1 cellular context compared by ENCODE assay signal in the genomic region with DNA sequence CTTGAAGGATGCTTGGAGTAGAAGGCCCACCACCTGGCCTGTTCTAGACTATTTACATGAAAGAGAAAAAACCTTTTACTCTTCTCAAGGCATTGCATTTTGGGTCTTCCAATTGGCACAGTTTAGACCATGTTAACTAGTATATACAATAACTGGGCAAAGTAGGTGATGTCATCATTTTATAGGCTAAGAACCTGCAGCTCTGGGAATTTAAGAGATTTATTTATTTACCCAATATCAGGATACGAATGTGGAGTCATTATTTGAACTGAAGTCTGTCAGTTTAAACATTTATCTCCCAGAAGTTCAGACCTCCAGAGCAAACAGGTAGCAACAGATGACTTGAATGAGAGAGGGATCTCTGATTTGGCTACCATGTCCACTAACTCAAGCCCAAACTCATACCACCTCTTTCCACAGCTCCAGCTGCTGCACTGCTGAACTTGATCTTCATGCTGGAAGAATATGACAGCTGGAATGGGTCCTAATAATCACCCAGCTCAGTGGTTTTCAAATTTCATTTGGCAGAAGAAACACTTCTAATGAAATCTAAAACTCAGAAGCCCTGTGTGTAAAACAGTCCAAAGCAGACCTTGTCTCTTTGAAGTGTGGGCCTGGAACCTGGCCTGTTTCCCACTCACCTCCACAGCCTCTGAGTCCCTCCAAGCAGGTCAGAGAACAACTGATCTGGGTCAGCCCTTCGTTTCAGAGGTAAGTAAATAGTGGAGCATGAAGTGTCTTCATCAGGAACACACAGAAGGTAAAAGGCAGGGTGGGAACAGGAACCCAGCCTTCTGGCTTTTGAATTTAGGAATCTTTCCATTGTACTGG.
TF ChIP-seq lines count a peak whose summit lies in the region.

No MANE protein-coding gene starts in this region.

TF ChIP-seq in liver, 16 proteins besides CTCF, POLR2A, EP300 and RAD21:
- TF ChIP-seq, protein P1, sequence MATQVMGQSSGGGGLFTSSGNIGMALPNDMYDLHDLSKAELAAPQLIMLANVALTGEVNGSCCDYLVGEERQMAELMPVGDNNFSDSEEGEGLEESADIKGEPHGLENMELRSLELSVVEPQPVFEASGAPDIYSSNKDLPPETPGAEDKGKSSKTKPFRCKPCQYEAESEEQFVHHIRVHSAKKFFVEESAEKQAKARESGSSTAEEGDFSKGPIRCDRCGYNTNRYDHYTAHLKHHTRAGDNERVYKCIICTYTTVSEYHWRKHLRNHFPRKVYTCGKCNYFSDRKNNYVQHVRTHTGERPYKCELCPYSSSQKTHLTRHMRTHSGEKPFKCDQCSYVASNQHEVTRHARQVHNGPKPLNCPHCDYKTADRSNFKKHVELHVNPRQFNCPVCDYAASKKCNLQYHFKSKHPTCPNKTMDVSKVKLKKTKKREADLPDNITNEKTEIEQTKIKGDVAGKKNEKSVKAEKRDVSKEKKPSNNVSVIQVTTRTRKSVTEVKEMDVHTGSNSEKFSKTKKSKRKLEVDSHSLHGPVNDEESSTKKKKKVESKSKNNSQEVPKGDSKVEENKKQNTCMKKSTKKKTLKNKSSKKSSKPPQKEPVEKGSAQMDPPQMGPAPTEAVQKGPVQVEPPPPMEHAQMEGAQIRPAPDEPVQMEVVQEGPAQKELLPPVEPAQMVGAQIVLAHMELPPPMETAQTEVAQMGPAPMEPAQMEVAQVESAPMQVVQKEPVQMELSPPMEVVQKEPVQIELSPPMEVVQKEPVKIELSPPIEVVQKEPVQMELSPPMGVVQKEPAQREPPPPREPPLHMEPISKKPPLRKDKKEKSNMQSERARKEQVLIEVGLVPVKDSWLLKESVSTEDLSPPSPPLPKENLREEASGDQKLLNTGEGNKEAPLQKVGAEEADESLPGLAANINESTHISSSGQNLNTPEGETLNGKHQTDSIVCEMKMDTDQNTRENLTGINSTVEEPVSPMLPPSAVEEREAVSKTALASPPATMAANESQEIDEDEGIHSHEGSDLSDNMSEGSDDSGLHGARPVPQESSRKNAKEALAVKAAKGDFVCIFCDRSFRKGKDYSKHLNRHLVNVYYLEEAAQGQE (IDR thresholded peaks at IDR 0.05), result no peak
- TF ChIP-seq RXRA (IDR thresholded peaks at IDR 0.05) (peak; percentile 56 to 66), JUND (IDR thresholded peaks at IDR 0.05) (no peak), SP1 (IDR thresholded peaks at IDR 0.05) (peak; percentile 54), EGR1 (IDR thresholded peaks at IDR 0.05; ENCODE audit: low read depth in 2 of 2) (no peak), NR2F2 (IDR thresholded peaks at IDR 0.05) (no peak), FOXA2 (IDR thresholded peaks at IDR 0.05) (peak; percentile 50), HNF4G (IDR thresholded peaks at IDR 0.05) (no peak), YY1 (IDR thresholded peaks at IDR 0.05) (no peak), GABPA (IDR thresholded peaks at IDR 0.05 in 1 of 2, conservative IDR thresholded peaks at IDR 0.05 in 1 of 2) (no peak), HNF4A (conservative IDR thresholded peaks at IDR 0.05) (peak; percentile 67 to 70), TAF1 (conservative IDR thresholded peaks at IDR 0.05) (no peak), FOXA1 (IDR thresholded peaks at IDR 0.05) (no peak)
- TF ChIP-seq, protein P2, sequence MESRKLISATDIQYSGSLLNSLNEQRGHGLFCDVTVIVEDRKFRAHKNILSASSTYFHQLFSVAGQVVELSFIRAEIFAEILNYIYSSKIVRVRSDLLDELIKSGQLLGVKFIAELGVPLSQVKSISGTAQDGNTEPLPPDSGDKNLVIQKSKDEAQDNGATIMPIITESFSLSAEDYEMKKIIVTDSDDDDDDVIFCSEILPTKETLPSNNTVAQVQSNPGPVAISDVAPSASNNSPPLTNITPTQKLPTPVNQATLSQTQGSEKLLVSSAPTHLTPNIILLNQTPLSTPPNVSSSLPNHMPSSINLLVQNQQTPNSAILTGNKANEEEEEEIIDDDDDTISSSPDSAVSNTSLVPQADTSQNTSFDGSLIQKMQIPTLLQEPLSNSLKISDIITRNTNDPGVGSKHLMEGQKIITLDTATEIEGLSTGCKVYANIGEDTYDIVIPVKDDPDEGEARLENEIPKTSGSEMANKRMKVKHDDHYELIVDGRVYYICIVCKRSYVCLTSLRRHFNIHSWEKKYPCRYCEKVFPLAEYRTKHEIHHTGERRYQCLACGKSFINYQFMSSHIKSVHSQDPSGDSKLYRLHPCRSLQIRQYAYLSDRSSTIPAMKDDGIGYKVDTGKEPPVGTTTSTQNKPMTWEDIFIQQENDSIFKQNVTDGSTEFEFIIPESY (IDR thresholded peaks at IDR 0.05), result no peak
- TF ChIP-seq, protein P3, sequence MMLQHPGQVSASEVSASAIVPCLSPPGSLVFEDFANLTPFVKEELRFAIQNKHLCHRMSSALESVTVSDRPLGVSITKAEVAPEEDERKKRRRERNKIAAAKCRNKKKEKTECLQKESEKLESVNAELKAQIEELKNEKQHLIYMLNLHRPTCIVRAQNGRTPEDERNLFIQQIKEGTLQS (IDR thresholded peaks at IDR 0.05), result no peak
- TF ChIP-seq, protein P4, sequence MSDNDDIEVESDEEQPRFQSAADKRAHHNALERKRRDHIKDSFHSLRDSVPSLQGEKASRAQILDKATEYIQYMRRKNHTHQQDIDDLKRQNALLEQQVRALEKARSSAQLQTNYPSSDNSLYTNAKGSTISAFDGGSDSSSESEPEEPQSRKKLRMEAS (IDR thresholded peaks at IDR 0.05), result no peak
